17 cellular contexts compared by ENCODE assay signal in the genomic region with DNA sequence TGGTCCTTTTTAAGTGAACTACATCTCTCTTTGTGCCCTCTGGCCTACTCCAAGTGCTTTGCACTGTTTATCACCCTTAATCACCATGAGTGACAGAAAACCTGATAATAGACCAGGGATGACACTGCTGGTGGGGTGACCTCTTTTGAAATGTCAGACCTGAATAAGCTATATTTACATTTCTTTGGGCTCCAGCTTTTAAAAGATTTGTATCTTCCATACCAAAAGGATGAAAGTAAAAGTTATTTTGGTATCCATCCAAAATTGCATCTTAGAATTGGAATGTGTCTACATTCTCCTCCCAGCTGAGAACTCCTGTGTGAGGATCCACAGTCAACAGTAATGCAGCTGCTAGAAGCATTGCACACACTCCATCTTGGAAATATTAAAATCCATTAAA.
DNase-seq lines count a peak whose midpoint lies in the region; TF ChIP-seq lines count a peak whose summit lies in the region.
"Had no signal": no experiment of that assay in that cellular context is flagged by ENCODE, and none has a peak within 500 bp of the region (broad histone marks: within the 10 kb centered on the region; RNA-seq: fewer than 3 reads in every experiment).

No MANE protein-coding gene starts in this region.

- H3K9me3 ChIP-seq in adipocyte (ENCODE audit: control insufficient read depth, low read length) (no peaks in the 10 kb centered on the region), osteoblast (ENCODE audit: low read depth, low read length) (no peaks in the 10 kb centered on the region)
- H3K9me3 ChIP-seq: BLaER1 treated with 17β-estradiol and CSF1 and Interleukin-3, amounts not matched to agents 10 nM and 100 nM; esophagus squamous epithelium; pancreas had no signal

- peaks cover 10% of the 10 kb centered on the region for H3K9me3 Mint-ChIP-seq in activated naive CD8-positive, alpha-beta T cell treated with anti-CD3 and anti-CD28 coated beads for 36 hours

- H3K9ac ChIP-seq in adipocyte (ENCODE audit: low read length), result no peak overlapping the region
- H3K9ac ChIP-seq: BLaER1 treated with 17β-estradiol and CSF1 and Interleukin-3, amounts not matched to agents 10 nM and 100 nM; KMS-11 had no signal

- H3K79me2 ChIP-seq in osteoblast (ENCODE audit: insufficient read depth, low read length), result no peaks in the 10 kb centered on the region

- peak overlapping the region; percentile 64 for H3K27ac ChIP-seq in osteoblast (ENCODE audit: low read depth, low read length)
- H3K27ac ChIP-seq: BLaER1 treated with 17β-estradiol and CSF1 and Interleukin-3, amounts not matched to agents 10 nM and 100 nM; dorsolateral prefrontal cortex; esophagus squamous epithelium; KMS-11; pancreas had no signal

- no peaks in the 10 kb centered on the region for H3K36me3 Mint-ChIP-seq in activated naive CD8-positive, alpha-beta T cell treated with anti-CD3 and anti-CD28 coated beads for 36 hours

- TF ChIP-seq CTCF in fibroblast of the aortic adventitia (IDR thresholded peaks at IDR 0.05; ENCODE audit: insufficient read depth, low read length), result no peak
- TF ChIP-seq CTCF in osteoblast (IDR thresholded peaks at IDR 0.05; ENCODE audit: extremely low read depth, low read depth, low read length), result no peak
- TF ChIP-seq CTCF in GM20000 (IDR thresholded peaks at IDR 0.05; ENCODE audit: extremely low read depth, missing control alignments), result no peak

- peaks cover 4% of the 10 kb centered on the region for H3K4me1 ChIP-seq in adipocyte (ENCODE audit: control insufficient read depth, insufficient read depth, low read length)
- H3K4me1 ChIP-seq in osteoblast (ENCODE audit: insufficient read depth, low read length), result peaks cover 32% of the 10 kb centered on the region
- H3K4me1 ChIP-seq: BLaER1 treated with 17β-estradiol and CSF1 and Interleukin-3, amounts not matched to agents 10 nM and 100 nM; esophagus squamous epithelium; pancreas had no signal

- DNase-seq in EL (peak; percentile 82), adipocyte (ENCODE audit: low read depth) (peak; percentile 75), fibroblast of the aortic adventitia (ENCODE audit: low read depth) (peak; percentile 25), osteoblast (ENCODE audit: insufficient read length, low spot score, missing footprints) (peak; percentile 75), COLO829 (ENCODE audit: low spot score) (no peak), GM20000 (ENCODE audit: low spot score) (no peak), D341Med (ENCODE audit: low spot score) (no peak)
- DNase-seq in activated naive CD8-positive, alpha-beta T cell treated with anti-CD3 and anti-CD28 coated beads for 36 hours, result no peak
- DNase-seq: activated CD8-positive, alpha-beta memory T cell treated with anti-CD3 and anti-CD28 coated beads, Interleukin-2, amount 50 U/mL, for 4 hours; DMS 273 treated with DMSO at 0.1 percent for 48 hours; dorsolateral prefrontal cortex; esophagus squamous epithelium; GOT3; NCI-H2171; pancreas had no signal

- H3K36me3 ChIP-seq in adipocyte (ENCODE audit: control insufficient read depth, insufficient read depth, low read length, severe bottlenecking) (no peaks in the 10 kb centered on the region), osteoblast (ENCODE audit: insufficient read depth, low read length) (no peaks in the 10 kb centered on the region)
- H3K36me3 ChIP-seq: BLaER1 treated with 17β-estradiol and CSF1 and Interleukin-3, amounts not matched to agents 10 nM and 100 nM; esophagus squamous epithelium; pancreas had no signal

- no peak overlapping the region for H3K4me3 ChIP-seq in adipocyte (ENCODE audit: low read length)
- H3K4me3 ChIP-seq in fibroblast of the aortic adventitia (ENCODE audit: low read depth, low read length), result no peak overlapping the region
- no peak overlapping the region for H3K4me3 ChIP-seq in osteoblast (ENCODE audit: insufficient read depth, low read length)
- H3K4me3 ChIP-seq: BLaER1 treated with 17β-estradiol and CSF1 and Interleukin-3, amounts not matched to agents 10 nM and 100 nM; dorsolateral prefrontal cortex; esophagus squamous epithelium; pancreas had no signal

- H2AFZ ChIP-seq in osteoblast (ENCODE audit: low read length), result no peak overlapping the region

- H4K20me1 ChIP-seq in osteoblast (ENCODE audit: insufficient read depth, low read length), result no peaks in the 10 kb centered on the region
- H4K20me1 ChIP-seq: BLaER1 treated with 17β-estradiol and CSF1 and Interleukin-3, amounts not matched to agents 10 nM and 100 nM had no signal

- H3K27me3 Mint-ChIP-seq in activated naive CD8-positive, alpha-beta T cell treated with anti-CD3 and anti-CD28 coated beads for 36 hours, result no peaks in the 10 kb centered on the region

- peak overlapping the region; percentile 6 for H3K4me2 ChIP-seq in osteoblast (ENCODE audit: insufficient read depth, low read length)
- H3K4me2 ChIP-seq: BLaER1 treated with 17β-estradiol and CSF1 and Interleukin-3, amounts not matched to agents 10 nM and 100 nM; KMS-11 had no signal

- no peaks in the 10 kb centered on the region for H3K4me1 Mint-ChIP-seq in activated naive CD8-positive, alpha-beta T cell treated with anti-CD3 and anti-CD28 coated beads for 36 hours

- no peak overlapping the region for H3K4me3 Mint-ChIP-seq in activated naive CD8-positive, alpha-beta T cell treated with anti-CD3 and anti-CD28 coated beads for 36 hours

- no peaks in the 10 kb centered on the region for H3K27me3 ChIP-seq in adipocyte (replicated peaks; ENCODE audit: control insufficient read depth, insufficient read depth, low read length)
- H3K27me3 ChIP-seq in osteoblast (ENCODE audit: insufficient read depth, low read length), result no peaks in the 10 kb centered on the region
- H3K27me3 ChIP-seq: BLaER1 treated with 17β-estradiol and CSF1 and Interleukin-3, amounts not matched to agents 10 nM and 100 nM; esophagus squamous epithelium had no signal

- no peak overlapping the region for H3K27ac Mint-ChIP-seq in activated naive CD8-positive, alpha-beta T cell treated with anti-CD3 and anti-CD28 coated beads for 36 hours

Comparison
In these comparisons a context has a peak if more than half of its experiments do, and no peak if none do; other contexts are left out.
1. DNase-seq: peak in EL (single experiment), adipocyte (single experiment), fibroblast of the aortic adventitia (single experiment) and osteoblast (single experiment); none in COLO829 (single experiment), activated naive CD8-positive, alpha-beta T cell treated with anti-CD3 and anti-CD28 coated beads for 36 hours (single experiment), GM20000 (single experiment) and D341Med (single experiment).